1 cellular context compared by ENCODE assay signal in genomic region chr1:207424570-207425131, GRCh38.
TF ChIP-seq lines count a peak whose summit lies in the region.

No MANE protein-coding gene starts in this region.

TF ChIP-seq in H1, 55 proteins besides CTCF, POLR2A, EP300 and RAD21:
- TF ChIP-seq CEBPB (IDR thresholded peaks at IDR 0.05; ENCODE audit: low read depth, low read length) (no peak), SP2 (IDR thresholded peaks at IDR 0.05; ENCODE audit: low read length) (no peak), HDAC2 (IDR thresholded peaks at IDR 0.05; ENCODE audit: borderline replicate concordance in 1 of 2, low read depth in 2 of 2, low read length in 2 of 2) (no peak), HDAC6 (IDR thresholded peaks at IDR 0.05; ENCODE audit: low read depth, low read length) (no peak)
